8 cellular contexts compared by ENCODE assay signal in the genomic region with DNA sequence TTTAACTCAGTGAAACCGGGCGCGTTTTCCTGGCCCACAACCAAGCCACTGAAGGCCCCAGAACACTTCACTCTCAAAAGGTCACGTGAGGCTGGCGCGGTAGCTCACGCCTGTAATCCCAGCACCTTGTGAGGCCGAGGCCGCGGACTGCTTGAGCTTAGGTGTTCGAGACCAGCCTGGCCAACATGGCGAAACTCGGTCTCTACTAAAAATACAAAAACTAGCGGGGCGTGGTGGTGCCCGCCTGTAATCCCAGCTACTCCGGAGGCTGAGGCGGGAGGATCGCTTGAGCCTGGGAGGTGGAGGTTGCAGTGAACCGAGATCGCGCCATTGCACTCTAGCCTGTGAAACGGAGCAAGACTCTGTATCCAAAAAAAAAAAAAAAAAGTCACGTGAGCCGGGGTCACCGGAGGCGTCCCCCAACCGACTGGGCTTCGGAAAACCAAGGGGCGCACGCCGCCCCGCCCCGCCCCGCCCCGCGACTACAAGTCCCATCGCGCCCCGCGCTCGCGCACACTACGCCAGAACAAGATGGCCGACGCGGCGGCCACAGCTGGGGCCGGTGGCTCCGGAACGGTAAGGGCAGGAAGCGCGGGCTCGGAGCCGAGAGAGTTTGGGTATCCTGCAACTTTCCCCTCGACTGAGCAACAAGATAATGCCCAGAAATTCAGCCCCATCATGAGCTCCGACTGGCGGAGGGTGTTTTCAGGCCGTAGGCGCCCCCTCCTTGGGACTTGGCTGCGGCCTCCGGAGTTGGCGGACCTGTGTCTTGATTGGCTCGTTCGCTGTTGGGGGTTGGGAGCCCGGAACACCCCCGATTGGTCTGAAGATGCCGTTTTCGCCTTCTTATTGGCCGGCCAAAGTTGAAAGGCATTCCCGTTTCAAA. TPM values are rescaled to one million over a fixed set of nuclear protein-coding genes. Genes with fewer than 3 reads are reported as not detected.
A peak's percentile ranks its signal among the peaks of the same experiment; 100 is the strongest.
DNase-seq lines count a peak whose midpoint lies in the region; ATAC-seq, FAIRE-seq and TF ChIP-seq lines count a peak whose summit lies in the region.

A gene with protein sequence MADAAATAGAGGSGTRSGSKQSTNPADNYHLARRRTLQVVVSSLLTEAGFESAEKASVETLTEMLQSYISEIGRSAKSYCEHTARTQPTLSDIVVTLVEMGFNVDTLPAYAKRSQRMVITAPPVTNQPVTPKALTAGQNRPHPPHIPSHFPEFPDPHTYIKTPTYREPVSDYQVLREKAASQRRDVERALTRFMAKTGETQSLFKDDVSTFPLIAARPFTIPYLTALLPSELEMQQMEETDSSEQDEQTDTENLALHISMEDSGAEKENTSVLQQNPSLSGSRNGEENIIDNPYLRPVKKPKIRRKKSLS (plus strand): TSS at position 514 of the 886 bp plus-strand sequence. CDS start 18 bp downstream, at position 532.

- H3K4me3 ChIP-seq in AG04450 (ENCODE audit: low read depth, low read length), result peak within 1 kb of the TSS; percentile 90
- H3K4me3 ChIP-seq in WI38 (ENCODE audit: low read depth, low read length), result peak within 1 kb of the TSS; percentile 73
- peak within 1 kb of the TSS; percentile 72 for H3K4me3 ChIP-seq in bronchial epithelial cell (ENCODE audit: low read depth, low read length)

- peaks cover 5% of the 10 kb centered on the region; the same call in 1 of the 2 replicates for H3K9me3 ChIP-seq in AG04450 (ENCODE audit: control insufficient read depth, insufficient read depth, low read length)

- peak; percentile 80 for ATAC-seq in GM18909 (IDR thresholded peaks at IDR 0.05; ENCODE audit: poor library complexity, unreplicated experiment)
- ATAC-seq in HG03159 (IDR thresholded peaks at IDR 0.05; ENCODE audit: unreplicated experiment), result peak; percentile 74

- FAIRE-seq in bronchial epithelial cell (lab: Jason Lieb, UNC), result no peak

- no peaks in the 10 kb centered on the region for H3K27me3 ChIP-seq in AG04450 (ENCODE audit: control insufficient read depth, insufficient read depth, low read length)
- no peaks in the 10 kb centered on the region for H3K27me3 ChIP-seq in bronchial epithelial cell (ENCODE audit: control insufficient read depth, insufficient read depth, low read length)

- TF ChIP-seq CTCF in AG04450 (IDR thresholded peaks at IDR 0.05; ENCODE audit: low read depth, low read length) (no peak), WI38 (IDR thresholded peaks at IDR 0.05; ENCODE audit: low read depth, low read length) (no peak), bronchial epithelial cell (IDR thresholded peaks at IDR 0.05; ENCODE audit: insufficient read depth, low read length, severe bottlenecking) (no peak)

- CTCF ChIA-PET in AG04450 (lab: Charles Lee), result interaction anchor here (0.7 to 2.6 kb wide), 14 partner anchors 87 to 482 kb away, joined by 3 to 25 read pairs (median 4); a partner anchor contains a TSS

- POLR2A ChIA-PET in AG04450 (lab: Yijun Ruan, JAX), result interaction anchor here (0.5 to 1.5 kb wide), 11 partner anchors 12 to 522 kb away, joined by 3 to 7 read pairs (median 5); no protein-coding TSS in a partner anchor

- H3K27ac ChIP-seq in AG04450 (ENCODE audit: low read depth, low read length), result peak within 1 kb of the TSS; percentile 93

- DNase-seq in AG04450 (ENCODE audit: low read depth, low spot score) (peak; percentile 82), NCI-H2227 treated with DMSO at 0.1 percent for 48 hours (lab: John Stamatoyannopoulos, UW) (peak; percentile 71), bronchial epithelial cell (ENCODE audit: low read depth) (peak; percentile 84), iPS-NIHi7 (ENCODE audit: extremely low spot score) (peak; percentile 98), smooth muscle cell of the brain vasculature (ENCODE audit: low read depth, low spot score) (peak; percentile 82)

- H3K36me3 ChIP-seq in bronchial epithelial cell (ENCODE audit: control insufficient read depth, insufficient read depth, low read length), result peaks cover 9% of the 10 kb centered on the region

RNA-seq across cellular contexts. Expression of the gene that starts here (rescaled TPM):
- polyA plus RNA-seq in AG04450 (2011; rRNA removed), result 14.6 and 15.0 TPM in 2 replicates
- 35.0 and 49.1 TPM in 2 replicates for polyA minus RNA-seq in AG04450 (2011; rRNA and poly(A)+ RNA removed)
- 10.5 and 12.6 TPM in 2 replicates for total RNA-seq in bronchial epithelial cell

Comparison
In these comparisons a context has a peak if more than half of its experiments do, and no peak if none do; other contexts are left out.
1. Peak in every context shown above with its lines: DNase-seq, ATAC-seq, H3K4me3 ChIP-seq and H3K27ac ChIP-seq.